ENCODE assay signal across 32 cellular contexts in genomic region chr3:127274200-127274599, GRCh38. TPM values are rescaled to one million over a fixed set of nuclear protein-coding genes. Genes with fewer than 3 reads are reported as not detected.
"Had no signal": no experiment of that assay in that cellular context is flagged by ENCODE, and none has a peak within 500 bp of the region (broad histone marks: within the 10 kb centered on the region; RNA-seq: fewer than 3 reads in every experiment).

No MANE protein-coding gene starts in this region.

- H3K27ac ChIP-seq: coronary artery, foreskin keratinocyte, gastroesophageal sphincter, heart right ventricle, neutrophil, parathyroid adenoma, prostate gland, sigmoid colon, testis, tibial artery, uterus had no signal

- H3K4me1 Mint-ChIP-seq: immature natural killer cell; mesothelial cell of epicardium; naive B cell; neural crest cell; stimulated activated memory B cell treated with anti-CD40 and anti-IgM and Interleukin-4, amounts not matched to agents 10 μg/mL and 1 μg/mL and 100 μg/mL, for 72 hours had no signal

- H3K27ac Mint-ChIP-seq: immature natural killer cell; mesothelial cell of epicardium; naive B cell; natural killer cell treated with Interleukin-12 subunit alpha and Interleukin-12 subunit beta and Interleukin-15 and Interleukin-18, amount 100 ng/mL, for 72 hours; stimulated activated memory B cell treated with anti-CD40 and anti-IgM and Interleukin-4, amounts not matched to agents 10 μg/mL and 1 μg/mL and 100 μg/mL, for 72 hours; type B pancreatic cell had no signal

- DNase-seq: dermis blood vessel endothelial cell; heart right ventricle; hippocampal formation; immature natural killer cell; islet precursor cell; mesenchymal stem cell; mucosa of descending colon; naive B cell; right cardiac atrium; sigmoid colon; stimulated activated CD4-positive, alpha-beta T cell treated with anti-CD3 and anti-CD28 coated beads, Interleukin-2, amount 100 ng/mL, for 24 hours; stimulated activated CD4-positive, alpha-beta T cell treated with anti-CD3 and anti-CD28 coated beads, Interleukin-4, amount 100 ng/mL, for 24 hours; stimulated activated naive CD8-positive, alpha-beta T cell treated with anti-CD3 and anti-CD28 coated beads, Interleukin-15, Interleukin-2, amounts not matched to agents 100 U/mL and 50 U/mL, for 24 hours; substantia nigra; testis; tibial artery; uterus had no signal

- ATAC-seq: esophagus mucosa; gastroesophageal sphincter; heart right ventricle; mucosa of descending colon; right cardiac atrium; stimulated activated naive CD8-positive, alpha-beta T cell treated with anti-CD3 and anti-CD28 coated beads, Interleukin-15, Interleukin-2, amounts not matched to agents 100 U/mL and 50 U/mL, for 24 hours had no signal

- H3K4me3 ChIP-seq: coronary artery, gastroesophageal sphincter, heart right ventricle, lung, mucosa of descending colon, prostate gland, sigmoid colon, testis, tibial artery, uterus had no signal

- H3K4me3 Mint-ChIP-seq: immature natural killer cell; mesothelial cell of epicardium; naive B cell; natural killer cell treated with Interleukin-12 subunit alpha and Interleukin-12 subunit beta and Interleukin-15 and Interleukin-18, amount 100 ng/mL, for 72 hours; neural crest cell; stimulated activated memory B cell treated with anti-CD40 and anti-IgM and Interleukin-4, amounts not matched to agents 10 μg/mL and 1 μg/mL and 100 μg/mL, for 72 hours; type B pancreatic cell had no signal

- H3K36me3 Mint-ChIP-seq: immature natural killer cell; mesothelial cell of epicardium; naive B cell; natural killer cell treated with Interleukin-12 subunit alpha and Interleukin-12 subunit beta and Interleukin-15 and Interleukin-18, amount 100 ng/mL, for 72 hours; stimulated activated memory B cell treated with anti-CD40 and anti-IgM and Interleukin-4, amounts not matched to agents 10 μg/mL and 1 μg/mL and 100 μg/mL, for 72 hours; type B pancreatic cell had no signal

- H3K9me3 Mint-ChIP-seq: natural killer cell treated with Interleukin-12 subunit alpha and Interleukin-12 subunit beta and Interleukin-15 and Interleukin-18, amount 100 ng/mL, for 72 hours; stimulated activated memory B cell treated with anti-CD40 and anti-IgM and Interleukin-4, amounts not matched to agents 10 μg/mL and 1 μg/mL and 100 μg/mL, for 72 hours; type B pancreatic cell had no signal

RNA-seq across cellular contexts. Expression of gene PRR20G, which starts 13.6 kb away (rescaled TPM):
- polyA plus RNA-seq: fibroblast of lung, heart right ventricle, immature natural killer cell, liver, right cardiac atrium, sigmoid colon had no signal
